Comparison of ENCODE assay signal across 9 cellular contexts in the genomic region with DNA sequence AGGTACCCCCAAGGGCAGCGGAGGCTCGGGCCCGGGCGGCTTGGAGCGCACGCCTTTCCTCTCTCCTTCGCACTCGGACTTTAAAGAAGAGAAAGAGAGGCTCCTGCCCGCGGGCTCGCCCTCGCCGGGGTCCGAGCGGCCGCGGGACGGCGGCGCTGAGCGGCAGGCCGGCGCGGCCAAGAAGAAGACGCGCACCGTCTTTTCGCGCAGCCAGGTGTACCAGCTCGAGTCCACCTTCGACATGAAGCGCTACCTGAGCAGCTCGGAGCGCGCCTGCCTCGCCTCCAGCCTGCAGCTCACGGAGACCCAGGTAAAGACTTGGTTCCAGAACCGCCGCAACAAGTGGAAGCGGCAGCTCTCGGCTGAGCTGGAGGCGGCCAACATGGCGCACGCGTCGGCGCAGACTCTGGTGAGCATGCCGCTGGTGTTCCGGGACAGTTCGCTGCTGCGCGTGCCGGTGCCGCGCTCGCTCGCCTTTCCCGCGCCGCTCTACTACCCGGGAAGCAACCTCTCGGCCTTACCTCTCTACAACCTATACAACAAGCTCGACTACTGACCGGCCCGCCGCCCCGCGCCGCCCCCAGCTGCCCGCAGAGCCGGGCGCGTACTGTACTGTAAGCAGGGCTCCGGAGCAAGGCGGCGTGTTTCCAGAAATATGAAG. TPM values are rescaled to one million over a fixed set of nuclear protein-coding genes. Genes with fewer than 3 reads are reported as not detected.
A peak's percentile ranks its signal among the peaks of the same experiment; 100 is the strongest.
DNase-seq lines count a peak whose midpoint lies in the region; ATAC-seq, FAIRE-seq and TF ChIP-seq lines count a peak whose summit lies in the region.
"Had no signal": no experiment of that assay in that cellular context is flagged by ENCODE, and none has a peak within 500 bp of the region (broad histone marks: within the 10 kb centered on the region; RNA-seq: fewer than 3 reads in every experiment).

No MANE protein-coding gene starts in this region.

- H3K27me3 ChIP-seq in keratinocyte (ENCODE audit: control insufficient read depth, extremely low read depth, insufficient read depth, low read length) (peaks cover 75% of the 10 kb centered on the region), HAP-1 (ENCODE audit: low read depth) (no peaks in the 10 kb centered on the region)

- no peak overlapping the region for H3K9ac ChIP-seq in keratinocyte (ENCODE audit: control insufficient read depth, extremely low read depth, insufficient read depth, low read length)

- H3K4me2 ChIP-seq in keratinocyte (ENCODE audit: control insufficient read depth, extremely low read depth, insufficient read depth, low read depth, low read length): peak overlapping the region; percentile 76

- in situ Hi-C loops in HAP-1 (cut with MboI; ENCODE audit: low sequenced_read_pairs): no loop called here

- ATAC-seq in stimulated activated naive CD8-positive, alpha-beta T cell treated with anti-CD3 and anti-CD28 coated beads, Interleukin-15, Interleukin-2, amounts not matched to agents 100 U/mL and 50 U/mL, for 24 hours: no peak
- ATAC-seq in HG02588 (IDR thresholded peaks at IDR 0.05; ENCODE audit: unreplicated experiment): no peak

- no peaks in the 10 kb centered on the region for H3K9me1 ChIP-seq in keratinocyte (ENCODE audit: control insufficient read depth, extremely low read depth, insufficient read depth, low read length)

- DNase-seq in NCI-H2227 (lab: John Stamatoyannopoulos, UW; ENCODE audit: unreplicated experiment) (peak; percentile 35), NCI-H2227 treated with DMSO at 0.1 percent for 48 hours (lab: John Stamatoyannopoulos, UW) (no peak), keratinocyte (ENCODE audit: low read depth, low spot score) (no peak), HAP-1 (ENCODE audit: low spot score in 2 of 2) (no peak), NCI-H2107 (lab: John Stamatoyannopoulos, UW) (no peak)
- DNase-seq in activated naive CD4-positive, alpha-beta T cell treated with anti-CD3 and anti-CD28 coated beads, Interleukin-2, amount 50 U/mL, for 16 hours: peak; percentile 68
- DNase-seq in stimulated activated naive CD8-positive, alpha-beta T cell treated with anti-CD3 and anti-CD28 coated beads, Interleukin-15, Interleukin-2, amounts not matched to agents 100 U/mL and 50 U/mL, for 24 hours: peak; percentile 54

- peaks cover 9% of the 10 kb centered on the region for H3K4me1 ChIP-seq in keratinocyte (ENCODE audit: control insufficient read depth, extremely low read depth, insufficient read depth, low read length)
- peaks cover 32% of the 10 kb centered on the region for H3K4me1 ChIP-seq in HAP-1

- dilution Hi-C loops in keratinocyte (cut with MboI; ENCODE audit: extremely low pct_ligation_motif_present, low sequenced_read_pairs): no loop called here

- H4K20me1 ChIP-seq in keratinocyte (ENCODE audit: control insufficient read depth, extremely low read depth, insufficient read depth, low read length): no peaks in the 10 kb centered on the region

- no peak for FAIRE-seq in keratinocyte (lab: Jason Lieb, UNC)

- H3K27ac ChIP-seq in keratinocyte (ENCODE audit: control insufficient read depth, insufficient read depth, low read length): no peak overlapping the region
- H3K27ac ChIP-seq: SK-N-MC had no signal

- H3K36me3 ChIP-seq in keratinocyte (ENCODE audit: control insufficient read depth in 2 of 2, extremely low read depth in 1 of 2, insufficient read depth in 2 of 2, low read length in 2 of 2) (no peaks in the 10 kb centered on the region), HAP-1 (replicated peaks) (peaks cover 12% of the 10 kb centered on the region)

- H3K9me3 ChIP-seq in keratinocyte (ENCODE audit: control insufficient read depth, low read depth, low read length) (no peaks in the 10 kb centered on the region), HAP-1 (no peaks in the 10 kb centered on the region)

- H3K4me3 ChIP-seq in keratinocyte (ENCODE audit: control insufficient read depth in 2 of 3, extremely low read depth in 1 of 3, insufficient read depth in 2 of 3, low read depth in 1 of 3, low read length in 3 of 3): peak overlapping the region; percentile 36 to 55 (median 54)
- no peak overlapping the region for H3K4me3 ChIP-seq in HAP-1
- H3K4me3 ChIP-seq: SK-N-MC had no signal

- peaks cover 5% of the 10 kb centered on the region for H3K79me2 ChIP-seq in keratinocyte (ENCODE audit: control insufficient read depth, insufficient read depth, low read length)

- no peak for TF ChIP-seq CTCF in keratinocyte (optimal IDR thresholded peaks at IDR 0.05 in 1 of 3, IDR thresholded peaks at IDR 0.05 in 1 of 3, conservative IDR thresholded peaks at IDR 0.05 in 1 of 3; ENCODE audit: extremely low read depth in 1 of 3, insufficient read depth in 2 of 3, low read length in 3 of 3)

- peak overlapping the region; percentile 86 for H2AFZ ChIP-seq in keratinocyte (ENCODE audit: control insufficient read depth, low read length)

RNA-seq across cellular contexts. Expression of gene HMX2, which starts 1.8 kb away (rescaled TPM):
- not detected in 3 replicates for polyA plus RNA-seq in keratinocyte
- not detected for polyA plus RNA-seq in keratinocyte (2011; ENCODE audit: low read depth)
- not detected in 2 replicates for polyA plus RNA-seq in keratinocyte (2011; cell fraction: cytosol; rRNA removed)
- polyA plus RNA-seq in keratinocyte (2011; cell fraction: nucleus; rRNA removed): not detected in 2 replicates
- not detected in 2 replicates for polyA plus RNA-seq in keratinocyte (2012; ENCODE audit: low replicate concordance)
- polyA minus RNA-seq in keratinocyte: not detected in 3 replicates
- not detected for polyA minus RNA-seq in keratinocyte (2011; cell fraction: cytosol; rRNA and poly(A)+ RNA removed)
- not detected in 2 replicates for polyA minus RNA-seq in keratinocyte (2011; cell fraction: nucleus; rRNA and poly(A)+ RNA removed)

RNA-seq across cellular contexts. Expression of gene BUB3, which starts 4.5 kb away (rescaled TPM):
- polyA plus RNA-seq in keratinocyte: 140 to 171 TPM (median 162 TPM) in 3 replicates
- 66.4 TPM for polyA plus RNA-seq in keratinocyte (2011; ENCODE audit: low read depth)
- polyA plus RNA-seq in keratinocyte (2011; cell fraction: cytosol; rRNA removed): 81.4 and 116 TPM in 2 replicates
- polyA plus RNA-seq in keratinocyte (2011; cell fraction: nucleus; rRNA removed): 145 and 150 TPM in 2 replicates
- polyA plus RNA-seq in keratinocyte (2012; ENCODE audit: low replicate concordance): 75.2 and 125 TPM in 2 replicates
- 234 to 258 TPM (median 248 TPM) in 3 replicates for polyA minus RNA-seq in keratinocyte
- polyA minus RNA-seq in keratinocyte (2011; cell fraction: cytosol; rRNA and poly(A)+ RNA removed): 232 TPM
- 82.8 and 101 TPM in 2 replicates for polyA minus RNA-seq in keratinocyte (2011; cell fraction: nucleus; rRNA and poly(A)+ RNA removed)

RNA-seq across cellular contexts. Expression of gene HMX3, which starts 13.9 kb away (rescaled TPM):
- not detected in 3 replicates for polyA plus RNA-seq in keratinocyte
- not detected for polyA plus RNA-seq in keratinocyte (2011; ENCODE audit: low read depth)
- polyA plus RNA-seq in keratinocyte (2011; cell fraction: cytosol; rRNA removed): not detected in 2 replicates
- not detected in 2 replicates for polyA plus RNA-seq in keratinocyte (2011; cell fraction: nucleus; rRNA removed)
- polyA plus RNA-seq in keratinocyte (2012; ENCODE audit: low replicate concordance): not detected in 2 replicates
- not detected in 3 replicates for polyA minus RNA-seq in keratinocyte
- not detected for polyA minus RNA-seq in keratinocyte (2011; cell fraction: cytosol; rRNA and poly(A)+ RNA removed)
- not detected in 2 replicates for polyA minus RNA-seq in keratinocyte (2011; cell fraction: nucleus; rRNA and poly(A)+ RNA removed)

Comparison
In these comparisons a context has a peak if more than half of its experiments do, and no peak if none do; other contexts are left out.
1. DNase-seq: peak in NCI-H2227 (single experiment), activated naive CD4-positive, alpha-beta T cell treated with anti-CD3 and anti-CD28 coated beads, Interleukin-2, amount 50 U/mL, for 16 hours (single experiment) and stimulated activated naive CD8-positive, alpha-beta T cell treated with anti-CD3 and anti-CD28 coated beads, Interleukin-15, Interleukin-2, amounts not matched to agents 100 U/mL and 50 U/mL, for 24 hours (single experiment); none in NCI-H2227 treated with DMSO at 0.1 percent for 48 hours (single experiment), keratinocyte (single experiment), HAP-1 (0 of 2) and NCI-H2107 (single experiment).